ENCODE assay signal across 8 cellular contexts in genomic region chr15:69074843-69075224, GRCh38.
DNase-seq lines count a peak whose midpoint lies in the region; ATAC-seq and TF ChIP-seq lines count a peak whose summit lies in the region.

No MANE protein-coding gene starts in this region.

- POLR2A ChIA-PET in SK-N-SH (lab: Yijun Ruan, JAX), result no interaction called here

- H3K4me2 ChIP-seq in SK-N-SH, result peak overlapping the region; percentile 82

- H3K36me3 ChIP-seq in HUES6 (ENCODE audit: control insufficient read depth, insufficient read depth, low read length), result no peaks in the 10 kb centered on the region
- H3K36me3 ChIP-seq in SK-N-SH (replicated peaks in 1 of 2; ENCODE audit: control insufficient read depth in 1 of 2, insufficient read depth in 2 of 2, low read length in 1 of 2), result no peaks in the 10 kb centered on the region
- no peaks in the 10 kb centered on the region for H3K36me3 ChIP-seq in left ventricle myocardium inferior

- ATAC-seq in sciatic nerve, result peak; percentile 36
- ATAC-seq in HG03342 (IDR thresholded peaks at IDR 0.05; ENCODE audit: unreplicated experiment), result no peak
- ATAC-seq in HG03442 (IDR thresholded peaks at IDR 0.05; ENCODE audit: unreplicated experiment), result no peak
- no peak for ATAC-seq in HG03469 (IDR thresholded peaks at IDR 0.05; ENCODE audit: unreplicated experiment)

- H3K4me1 ChIP-seq in HUES6 (ENCODE audit: control insufficient read depth, insufficient read depth, low read length) (peaks cover 16% of the 10 kb centered on the region), SK-N-SH (ENCODE audit: control insufficient read depth in 1 of 2, insufficient read depth in 2 of 2, low read depth in 1 of 2, low read length in 1 of 2) (peaks cover 0 to 23% of the 10 kb centered on the region in 2 experiments; a peak in 3 of 4 replicates), left ventricle myocardium inferior (peaks cover 28% of the 10 kb centered on the region)

- peaks cover 28% of the 10 kb centered on the region for H3K27me3 ChIP-seq in HUES6 (ENCODE audit: control insufficient read depth, insufficient read depth, low read length)
- H3K27me3 ChIP-seq in SK-N-SH (ENCODE audit: insufficient read depth), result no peaks in the 10 kb centered on the region
- no peaks in the 10 kb centered on the region for H3K27me3 ChIP-seq in left ventricle myocardium inferior (ENCODE audit: low read depth)

- intact Hi-C loops in left ventricle myocardium inferior (cut with micrococcal nuclease), result no loop called here
- intact Hi-C loops in sciatic nerve (cut with DNase I), result no loop called here

- no peak for TF ChIP-seq EP300 in SK-N-SH (IDR thresholded peaks at IDR 0.05; ENCODE audit: borderline replicate concordance in 1 of 2, low read depth in 1 of 2, low read length in 1 of 2)

- TF ChIP-seq RAD21 in SK-N-SH (IDR thresholded peaks at IDR 0.05; ENCODE audit: low read length), result no peak

- H3F3A ChIP-seq in SK-N-SH (replicated peaks; ENCODE audit: insufficient read depth), result no peaks in the 10 kb centered on the region

- peak overlapping the region; percentile 93; the same call in 1 of the 2 replicates for H2AFZ ChIP-seq in SK-N-SH (ENCODE audit: low read depth)

- 62% methylated on average over 6 of the region's 6 CpGs for WGBS in SK-N-SH (ENCODE audit: low lambda C conversion rate)

- H3K9me2 ChIP-seq in SK-N-SH, result no peaks in the 10 kb centered on the region

- no peak for TF ChIP-seq CTCF in SK-N-SH (IDR thresholded peaks at IDR 0.05)
- TF ChIP-seq CTCF in left ventricle myocardium inferior (IDR thresholded peaks at IDR 0.05; ENCODE audit: borderline replicate concordance), result no peak

- DNase-seq in SK-N-SH (peak; percentile 68), left ventricle myocardium inferior (no peak), sciatic nerve (ENCODE audit: low spot score) (no peak), RPMI8226 (no peak)

- no peaks in the 10 kb centered on the region for H3K79me2 ChIP-seq in SK-N-SH (ENCODE audit: insufficient read depth)

- peak overlapping the region; percentile 71 for H3K9ac ChIP-seq in HUES6 (ENCODE audit: low read length)
- peak overlapping the region; percentile 62; the same call in 1 of the 2 replicates for H3K9ac ChIP-seq in SK-N-SH

- no peak overlapping the region for H3K27ac ChIP-seq in HUES6 (ENCODE audit: low read depth, low read length)
- peak overlapping the region in 1 of 2 experiments; percentile 88; a peak in 2 of 4 replicates for H3K27ac ChIP-seq in SK-N-SH (ENCODE audit: low read depth in 2 of 2, low read length in 1 of 2)
- peak overlapping the region; percentile 83 for H3K27ac ChIP-seq in left ventricle myocardium inferior (replicated peaks)

- peak overlapping the region; percentile 76 for H3K4me3 ChIP-seq in HUES6 (ENCODE audit: low read depth, low read length)
- H3K4me3 ChIP-seq in SK-N-SH (ENCODE audit: low read depth in 2 of 2, low read length in 1 of 2), result peak overlapping the region; percentile 67 to 73
- H3K4me3 ChIP-seq in left ventricle myocardium inferior, result peak overlapping the region; percentile 71

- CTCF ChIA-PET in SK-N-SH (lab: Yijun Ruan, JAX), result interaction anchor here (1.0 to 4.0 kb wide), 4 partner anchors 12 to 43 kb away, joined by 3 to 25 read pairs (median 5); no protein-coding TSS in a partner anchor

- no peaks in the 10 kb centered on the region for H4K20me1 ChIP-seq in SK-N-SH (ENCODE audit: insufficient read depth)

- H3K9me3 ChIP-seq in HUES6 (ENCODE audit: control insufficient read depth, insufficient read depth, low read depth, low read length) (peaks cover 11% of the 10 kb centered on the region; the same call in 1 of the 2 replicates), SK-N-SH (no peaks in the 10 kb centered on the region), left ventricle myocardium inferior (replicated peaks) (no peaks in the 10 kb centered on the region)

TF ChIP-seq in SK-N-SH, 30 proteins besides CTCF, POLR2A, EP300 and RAD21:
- TF ChIP-seq TCF12 (IDR thresholded peaks at IDR 0.05) (no peak), SIN3A (IDR thresholded peaks at IDR 0.05; ENCODE audit: borderline replicate concordance, low read depth, low read length) (no peak), GABPA (IDR thresholded peaks at IDR 0.05; ENCODE audit: low read depth) (no peak), FOSL2 (IDR thresholded peaks at IDR 0.05; ENCODE audit: borderline replicate concordance, low read depth) (no peak), JUND (IDR thresholded peaks at IDR 0.05) (no peak), SMC3 (IDR thresholded peaks at IDR 0.05; ENCODE audit: low read depth, low read length) (no peak), FOXJ3 (CRISPR knock-in tag; IDR thresholded peaks at IDR 0.05) (no peak), YY1 (IDR thresholded peaks at IDR 0.05; ENCODE audit: low read depth) (no peak), GATA2 (CRISPR knock-in tag; IDR thresholded peaks at IDR 0.05) (no peak), NFIC (IDR thresholded peaks at IDR 0.05; ENCODE audit: borderline replicate concordance) (no peak), ELF1 (IDR thresholded peaks at IDR 0.05) (no peak)
- TF ChIP-seq, protein P1, sequence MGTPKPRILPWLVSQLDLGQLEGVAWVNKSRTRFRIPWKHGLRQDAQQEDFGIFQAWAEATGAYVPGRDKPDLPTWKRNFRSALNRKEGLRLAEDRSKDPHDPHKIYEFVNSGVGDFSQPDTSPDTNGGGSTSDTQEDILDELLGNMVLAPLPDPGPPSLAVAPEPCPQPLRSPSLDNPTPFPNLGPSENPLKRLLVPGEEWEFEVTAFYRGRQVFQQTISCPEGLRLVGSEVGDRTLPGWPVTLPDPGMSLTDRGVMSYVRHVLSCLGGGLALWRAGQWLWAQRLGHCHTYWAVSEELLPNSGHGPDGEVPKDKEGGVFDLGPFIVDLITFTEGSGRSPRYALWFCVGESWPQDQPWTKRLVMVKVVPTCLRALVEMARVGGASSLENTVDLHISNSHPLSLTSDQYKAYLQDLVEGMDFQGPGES (IDR thresholded peaks at IDR 0.05; ENCODE audit: low read depth, low read length), result no peak
